In genomic region chr1:169765580-169766331, GRCh38 we compare ENCODE assay signal across 1 cellular context.
TF ChIP-seq lines count a peak whose summit lies in the region.

No MANE protein-coding gene starts in this region.

TF ChIP-seq in HepG2, 621 proteins besides CTCF, POLR2A, EP300 and RAD21 (continued from another document and continues in another):
- TF ChIP-seq, protein P1, sequence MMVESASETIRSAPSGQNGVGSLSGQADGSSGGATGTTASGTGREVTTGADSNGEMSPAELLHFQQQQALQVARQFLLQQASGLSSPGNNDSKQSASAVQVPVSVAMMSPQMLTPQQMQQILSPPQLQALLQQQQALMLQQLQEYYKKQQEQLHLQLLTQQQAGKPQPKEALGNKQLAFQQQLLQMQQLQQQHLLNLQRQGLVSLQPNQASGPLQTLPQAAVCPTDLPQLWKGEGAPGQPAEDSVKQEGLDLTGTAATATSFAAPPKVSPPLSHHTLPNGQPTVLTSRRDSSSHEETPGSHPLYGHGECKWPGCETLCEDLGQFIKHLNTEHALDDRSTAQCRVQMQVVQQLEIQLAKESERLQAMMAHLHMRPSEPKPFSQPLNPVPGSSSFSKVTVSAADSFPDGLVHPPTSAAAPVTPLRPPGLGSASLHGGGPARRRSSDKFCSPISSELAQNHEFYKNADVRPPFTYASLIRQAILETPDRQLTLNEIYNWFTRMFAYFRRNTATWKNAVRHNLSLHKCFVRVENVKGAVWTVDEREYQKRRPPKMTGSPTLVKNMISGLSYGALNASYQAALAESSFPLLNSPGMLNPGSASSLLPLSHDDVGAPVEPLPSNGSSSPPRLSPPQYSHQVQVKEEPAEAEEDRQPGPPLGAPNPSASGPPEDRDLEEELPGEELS (CRISPR knock-in tag; IDR thresholded peaks at IDR 0.05): peak; percentile 76
- TF ChIP-seq UBTF (CRISPR knock-in tag; IDR thresholded peaks at IDR 0.05) (no peak), ZNF441 (CRISPR knock-in tag; IDR thresholded peaks at IDR 0.05; ENCODE audit: borderline replicate concordance) (no peak), RARA (CRISPR knock-in tag; IDR thresholded peaks at IDR 0.05) (peak; percentile 74), TARDBP (CRISPR knock-in tag; IDR thresholded peaks at IDR 0.05) (no peak), HNF4A (CRISPR knock-in tag; IDR thresholded peaks at IDR 0.05) (peak; percentile 83), ZNF605 (CRISPR knock-in tag; IDR thresholded peaks at IDR 0.05) (no peak), ISL2 (CRISPR knock-in tag; IDR thresholded peaks at IDR 0.05) (0 out of 2 replicates have a peak, but pooled peaks have one; percentile 44), KLF6 (CRISPR knock-in tag; IDR thresholded peaks at IDR 0.05) (no peak), THRA (CRISPR knock-in tag; IDR thresholded peaks at IDR 0.05; ENCODE audit: borderline replicate concordance) (peak; percentile 74; the same call in 1 of the 2 replicates), FOXP1 (IDR thresholded peaks at IDR 0.05) (no peak), FOXP1 (CRISPR knock-in tag; IDR thresholded peaks at IDR 0.05) (peak; percentile 59; the same call in 1 of the 2 replicates), SAP130 (CRISPR knock-in tag; IDR thresholded peaks at IDR 0.05; ENCODE audit: low read depth) (peak; percentile 39; the same call in 1 of the 2 replicates), HMG20A (CRISPR knock-in tag; IDR thresholded peaks at IDR 0.05; ENCODE audit: borderline replicate concordance) (0 out of 2 replicates have a peak, but pooled peaks have one; percentile 10), ZNF776 (CRISPR knock-in tag; IDR thresholded peaks at IDR 0.05) (no peak), NFYC (CRISPR knock-in tag; IDR thresholded peaks at IDR 0.05) (peak; percentile 57), ZNF574 (CRISPR knock-in tag; IDR thresholded peaks at IDR 0.05) (peak; percentile 45; the same call in 1 of the 2 replicates), NAIF1 (CRISPR knock-in tag; IDR thresholded peaks at IDR 0.05; ENCODE audit: borderline replicate concordance) (no peak), CBFB (CRISPR knock-in tag; IDR thresholded peaks at IDR 0.05) (no peak)
- TF ChIP-seq, protein P2, sequence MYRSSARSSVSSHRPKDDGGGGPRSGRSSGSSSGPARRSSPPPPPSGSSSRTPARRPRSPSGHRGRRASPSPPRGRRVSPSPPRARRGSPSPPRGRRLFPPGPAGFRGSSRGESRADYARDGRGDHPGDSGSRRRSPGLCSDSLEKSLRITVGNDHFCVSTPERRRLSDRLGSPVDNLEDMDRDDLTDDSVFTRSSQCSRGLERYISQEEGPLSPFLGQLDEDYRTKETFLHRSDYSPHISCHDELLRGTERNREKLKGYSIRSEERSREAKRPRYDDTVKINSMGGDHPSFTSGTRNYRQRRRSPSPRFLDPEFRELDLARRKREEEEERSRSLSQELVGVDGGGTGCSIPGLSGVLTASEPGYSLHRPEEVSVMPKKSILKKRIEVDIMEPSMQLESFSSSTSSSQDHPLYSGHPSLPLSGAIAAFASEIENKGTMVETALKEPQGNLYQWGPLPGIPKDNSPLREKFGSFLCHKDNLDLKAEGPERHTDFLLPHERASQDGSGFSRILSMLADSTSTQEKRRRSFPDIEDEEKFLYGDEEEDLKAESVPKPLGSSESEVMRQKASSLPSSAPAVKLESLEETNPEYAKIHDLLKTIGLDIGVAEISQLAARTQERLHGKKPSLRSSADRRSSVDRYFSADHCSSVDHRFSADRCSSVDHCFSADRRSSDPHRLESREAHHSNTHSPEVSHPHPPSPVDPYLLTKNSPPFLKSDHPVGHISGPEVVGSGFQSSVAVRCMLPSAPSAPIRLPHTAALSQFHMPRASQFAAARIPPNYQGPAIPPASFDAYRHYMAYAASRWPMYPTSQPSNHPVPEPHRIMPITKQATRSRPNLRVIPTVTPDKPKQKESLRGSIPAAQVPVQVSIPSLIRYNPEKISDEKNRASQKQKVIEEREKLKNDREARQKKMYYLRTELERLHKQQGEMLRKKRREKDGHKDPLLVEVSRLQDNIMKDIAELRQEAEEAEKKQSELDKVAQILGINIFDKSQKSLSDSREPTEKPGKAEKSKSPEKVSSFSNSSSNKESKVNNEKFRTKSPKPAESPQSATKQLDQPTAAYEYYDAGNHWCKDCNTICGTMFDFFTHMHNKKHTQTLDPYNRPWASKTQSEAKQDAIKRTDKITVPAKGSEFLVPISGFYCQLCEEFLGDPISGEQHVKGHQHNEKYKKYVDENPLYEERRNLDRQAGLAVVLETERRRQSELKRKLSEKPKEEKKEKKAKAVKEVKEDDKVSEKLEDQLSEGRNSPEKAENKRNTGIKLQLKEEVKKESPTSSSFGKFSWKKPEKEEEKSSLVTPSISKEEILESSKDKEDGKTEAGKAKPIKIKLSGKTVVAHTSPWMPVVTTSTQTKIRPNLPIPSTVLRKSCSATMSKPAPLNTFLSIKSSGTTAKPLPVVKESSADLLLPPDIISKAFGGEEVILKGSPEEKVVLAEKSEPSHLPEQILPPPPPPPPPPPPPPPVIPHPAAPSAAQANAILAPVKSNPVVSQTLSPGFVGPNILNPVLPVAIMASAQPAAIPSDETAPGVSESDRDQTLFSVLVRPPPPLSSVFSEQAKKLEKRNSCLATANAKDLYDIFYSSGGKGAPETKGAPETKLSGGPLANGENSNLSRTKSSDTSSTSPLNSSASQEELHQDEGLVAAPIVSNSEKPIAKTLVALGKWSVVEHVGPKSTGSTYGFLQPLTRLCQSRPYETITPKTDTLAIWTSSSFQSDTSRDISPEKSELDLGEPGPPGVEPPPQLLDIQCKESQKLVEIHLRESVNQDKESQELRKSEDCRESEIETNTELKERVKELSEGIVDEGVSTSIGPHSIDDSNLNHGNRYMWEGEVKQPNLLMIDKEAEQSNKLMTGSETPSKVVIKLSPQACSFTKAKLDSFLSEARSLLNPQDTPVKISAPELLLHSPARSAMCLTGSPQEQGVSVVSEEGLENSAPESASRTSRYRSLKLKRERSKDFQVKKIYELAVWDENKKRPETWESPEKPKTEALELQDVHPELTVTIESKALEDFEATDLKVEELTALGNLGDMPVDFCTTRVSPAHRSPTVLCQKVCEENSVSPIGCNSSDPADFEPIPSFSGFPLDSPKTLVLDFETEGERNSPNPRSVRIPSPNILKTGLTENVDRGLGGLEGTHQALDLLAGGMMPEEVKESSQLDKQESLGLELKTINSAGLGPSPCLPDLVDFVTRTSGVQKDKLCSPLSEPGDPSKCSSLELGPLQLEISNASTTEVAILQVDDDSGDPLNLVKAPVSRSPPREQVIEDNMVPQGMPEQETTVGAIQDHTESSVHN (CRISPR knock-in tag; IDR thresholded peaks at IDR 0.05): no peak
- TF ChIP-seq, protein P3, sequence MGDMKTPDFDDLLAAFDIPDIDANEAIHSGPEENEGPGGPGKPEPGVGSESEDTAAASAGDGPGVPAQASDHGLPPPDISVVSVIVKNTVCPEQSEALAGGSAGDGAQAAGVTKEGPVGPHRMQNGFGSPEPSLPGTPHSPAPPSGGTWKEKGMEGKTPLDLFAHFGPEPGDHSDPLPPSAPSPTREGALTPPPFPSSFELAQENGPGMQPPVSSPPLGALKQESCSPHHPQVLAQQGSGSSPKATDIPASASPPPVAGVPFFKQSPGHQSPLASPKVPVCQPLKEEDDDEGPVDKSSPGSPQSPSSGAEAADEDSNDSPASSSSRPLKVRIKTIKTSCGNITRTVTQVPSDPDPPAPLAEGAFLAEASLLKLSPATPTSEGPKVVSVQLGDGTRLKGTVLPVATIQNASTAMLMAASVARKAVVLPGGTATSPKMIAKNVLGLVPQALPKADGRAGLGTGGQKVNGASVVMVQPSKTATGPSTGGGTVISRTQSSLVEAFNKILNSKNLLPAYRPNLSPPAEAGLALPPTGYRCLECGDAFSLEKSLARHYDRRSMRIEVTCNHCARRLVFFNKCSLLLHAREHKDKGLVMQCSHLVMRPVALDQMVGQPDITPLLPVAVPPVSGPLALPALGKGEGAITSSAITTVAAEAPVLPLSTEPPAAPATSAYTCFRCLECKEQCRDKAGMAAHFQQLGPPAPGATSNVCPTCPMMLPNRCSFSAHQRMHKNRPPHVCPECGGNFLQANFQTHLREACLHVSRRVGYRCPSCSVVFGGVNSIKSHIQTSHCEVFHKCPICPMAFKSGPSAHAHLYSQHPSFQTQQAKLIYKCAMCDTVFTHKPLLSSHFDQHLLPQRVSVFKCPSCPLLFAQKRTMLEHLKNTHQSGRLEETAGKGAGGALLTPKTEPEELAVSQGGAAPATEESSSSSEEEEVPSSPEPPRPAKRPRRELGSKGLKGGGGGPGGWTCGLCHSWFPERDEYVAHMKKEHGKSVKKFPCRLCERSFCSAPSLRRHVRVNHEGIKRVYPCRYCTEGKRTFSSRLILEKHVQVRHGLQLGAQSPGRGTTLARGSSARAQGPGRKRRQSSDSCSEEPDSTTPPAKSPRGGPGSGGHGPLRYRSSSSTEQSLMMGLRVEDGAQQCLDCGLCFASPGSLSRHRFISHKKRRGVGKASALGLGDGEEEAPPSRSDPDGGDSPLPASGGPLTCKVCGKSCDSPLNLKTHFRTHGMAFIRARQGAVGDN (CRISPR knock-in tag; IDR thresholded peaks at IDR 0.05): no peak
- TF ChIP-seq, protein P4, sequence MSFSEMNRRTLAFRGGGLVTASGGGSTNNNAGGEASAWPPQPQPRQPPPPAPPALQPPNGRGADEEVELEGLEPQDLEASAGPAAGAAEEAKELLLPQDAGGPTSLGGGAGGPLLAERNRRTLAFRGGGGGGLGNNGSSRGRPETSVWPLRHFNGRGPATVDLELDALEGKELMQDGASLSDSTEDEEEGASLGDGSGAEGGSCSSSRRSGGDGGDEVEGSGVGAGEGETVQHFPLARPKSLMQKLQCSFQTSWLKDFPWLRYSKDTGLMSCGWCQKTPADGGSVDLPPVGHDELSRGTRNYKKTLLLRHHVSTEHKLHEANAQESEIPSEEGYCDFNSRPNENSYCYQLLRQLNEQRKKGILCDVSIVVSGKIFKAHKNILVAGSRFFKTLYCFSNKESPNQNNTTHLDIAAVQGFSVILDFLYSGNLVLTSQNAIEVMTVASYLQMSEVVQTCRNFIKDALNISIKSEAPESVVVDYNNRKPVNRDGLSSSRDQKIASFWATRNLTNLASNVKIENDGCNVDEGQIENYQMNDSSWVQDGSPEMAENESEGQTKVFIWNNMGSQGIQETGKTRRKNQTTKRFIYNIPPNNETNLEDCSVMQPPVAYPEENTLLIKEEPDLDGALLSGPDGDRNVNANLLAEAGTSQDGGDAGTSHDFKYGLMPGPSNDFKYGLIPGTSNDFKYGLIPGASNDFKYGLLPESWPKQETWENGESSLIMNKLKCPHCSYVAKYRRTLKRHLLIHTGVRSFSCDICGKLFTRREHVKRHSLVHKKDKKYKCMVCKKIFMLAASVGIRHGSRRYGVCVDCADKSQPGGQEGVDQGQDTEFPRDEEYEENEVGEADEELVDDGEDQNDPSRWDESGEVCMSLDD (CRISPR knock-in tag; IDR thresholded peaks at IDR 0.05; ENCODE audit: borderline replicate concordance): no peak
- TF ChIP-seq, protein P5, sequence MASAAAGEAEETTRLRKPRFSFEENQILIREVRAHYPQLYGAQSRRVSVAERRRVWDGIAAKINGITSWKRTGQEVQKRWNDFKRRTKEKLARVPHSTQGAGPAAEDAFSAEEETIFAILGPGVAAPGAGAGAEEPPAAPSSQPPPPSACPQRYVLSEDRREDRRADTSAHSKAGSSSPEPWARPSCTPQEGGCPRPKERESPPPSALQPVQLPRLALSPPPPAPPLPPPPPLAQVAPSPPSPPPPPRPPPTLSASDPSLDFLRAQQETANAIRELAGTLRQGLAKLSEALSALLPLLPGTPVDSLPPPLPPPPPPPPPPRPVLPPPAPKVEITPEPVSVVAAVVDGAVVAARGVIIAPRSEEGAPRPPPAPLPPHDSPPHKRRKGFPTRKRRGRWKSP (CRISPR knock-in tag; IDR thresholded peaks at IDR 0.05): no peak
